In genomic region chr10:91307489-91307888, GRCh38 we compare ENCODE assay signal across 25 cellular contexts.
DNase-seq lines count a peak whose midpoint lies in the region; ATAC-seq, FAIRE-seq and TF ChIP-seq lines count a peak whose summit lies in the region.
"Had no signal": no experiment of that assay in that cellular context is flagged by ENCODE, and none has a peak within 500 bp of the region (broad histone marks: within the 10 kb centered on the region; RNA-seq: fewer than 3 reads in every experiment).

No MANE protein-coding gene starts in this region.

- CTCF ChIA-PET in GM12878 (lab: Yijun Ruan, JAX): interaction anchor here (0.9 to 2.7 kb wide), 4 partner anchors 8 to 395 kb away, joined by 3 to 17 read pairs (median 4); no protein-coding TSS in a partner anchor
- CTCF ChIA-PET in WTC11 (lab: Charles Lee): interaction anchor here (2.1 kb wide), 1 partner anchor 9 kb away, joined by 11 read pairs; no protein-coding TSS in a partner anchor

- intact Hi-C loops in GM12878 (cut with micrococcal nuclease; ENCODE audit: unreplicated experiment): no loop called here

- H3K9me3 ChIP-seq in GM12878 (replicated peaks; ENCODE audit: control insufficient read depth, insufficient read depth, low read length): no peaks in the 10 kb centered on the region
- H3K9me3 ChIP-seq: BE2C had no signal

- H4K20me1 ChIP-seq in GM12878 (ENCODE audit: control insufficient read depth, insufficient read depth): no peaks in the 10 kb centered on the region

- H3K27me3 ChIP-seq in GM12878 (replicated peaks in 1 of 2; ENCODE audit: control insufficient read depth in 2 of 2, insufficient read depth in 2 of 2, low read length in 1 of 2): peaks cover 0 to 3% of the 10 kb centered on the region in 2 experiments; a peak in 1 of 4 replicates
- H3K27me3 ChIP-seq: BE2C had no signal

- no peaks in the 10 kb centered on the region for H3K4me1 Mint-ChIP-seq in effector memory CD8-positive, alpha-beta T cell (ENCODE audit: low read depth in 2 of 2)
- H3K4me1 Mint-ChIP-seq in WTC11: no peaks in the 10 kb centered on the region
- H3K4me1 Mint-ChIP-seq: CD4-positive, CD25-positive, alpha-beta regulatory T cell had no signal

- no peak overlapping the region for H3K4me2 ChIP-seq in GM12878 (ENCODE audit: control insufficient read depth, insufficient read depth)

- H2AFZ ChIP-seq in GM12878 (ENCODE audit: control insufficient read depth, low read depth, low read length): no peak overlapping the region

- TF ChIP-seq CTCF in GM10266 (IDR thresholded peaks at IDR 0.05; ENCODE audit: control insufficient read depth, insufficient read depth, low read depth, missing control alignments) (no peak), GM20000 (IDR thresholded peaks at IDR 0.05; ENCODE audit: extremely low read depth, missing control alignments) (no peak), GM12878 (IDR thresholded peaks at IDR 0.05 in 2 of 3, conservative IDR thresholded peaks at IDR 0.05 in 1 of 3; ENCODE audit: control insufficient read depth in 2 of 3, extremely low read depth in 1 of 3, insufficient read depth in 1 of 3, low read depth in 3 of 3, low read length in 3 of 3) (no peak), WTC11 (IDR thresholded peaks at IDR 0.05) (no peak)

- in situ Hi-C loops in GM12878 (cut with MboI): no loop called here

- H3K27ac ChIP-seq in GM12878 (ENCODE audit: control insufficient read depth, insufficient read depth): no peak overlapping the region

- H3K4me3 Mint-ChIP-seq in effector memory CD8-positive, alpha-beta T cell: no peak overlapping the region
- H3K4me3 Mint-ChIP-seq in WTC11: no peak overlapping the region
- H3K4me3 Mint-ChIP-seq: CD4-positive, CD25-positive, alpha-beta regulatory T cell; HFFc6 had no signal

- H3K9me3 Mint-ChIP-seq in effector memory CD8-positive, alpha-beta T cell: no peaks in the 10 kb centered on the region
- no peaks in the 10 kb centered on the region for H3K9me3 Mint-ChIP-seq in WTC11
- H3K9me3 Mint-ChIP-seq: CD4-positive, CD25-positive, alpha-beta regulatory T cell; HFFc6 had no signal

- H3K36me3 ChIP-seq in GM12878 (ENCODE audit: control insufficient read depth in 2 of 2, insufficient read depth in 2 of 2, low read length in 1 of 2): no peaks in the 10 kb centered on the region
- H3K36me3 ChIP-seq: BE2C had no signal

- TF ChIP-seq POLR2A in GM12878 (IDR thresholded peaks at IDR 0.05; ENCODE audit: low read depth, low read length): no peak

- DNase-seq in GM10266 (ENCODE audit: extremely low spot score): peak; percentile 46
- peak; percentile 39 for DNase-seq in GM20000 (ENCODE audit: low spot score)
- no peak for DNase-seq in GM12878 (ENCODE audit: low read depth, low spot score)
- no peak for DNase-seq in effector memory CD8-positive, alpha-beta T cell
- DNase-seq in WTC11 (ENCODE audit: low spot score): no peak
- DNase-seq: BE2C; CD4-positive, CD25-positive, alpha-beta regulatory T cell; COR-L47; DMS 273 treated with DMSO at 0.1 percent for 48 hours; DND-41; H7; HFFc6; IMR-90; NCI-H1417 treated with DMSO at 0.1 percent for 48 hours; NCI-H187 treated with DMSO at 0.1 percent for 48 hours; NCI-H2227 treated with DMSO at 0.1 percent for 48 hours; NCI-H524; NCI-H82; RPMI8226; SIG-M5 had no signal

- H3K4me1 ChIP-seq in GM12878 (ENCODE audit: control insufficient read depth, insufficient read depth, low read length): no peaks in the 10 kb centered on the region
- H3K4me1 ChIP-seq: BE2C had no signal

- TF ChIP-seq RAD21 in GM12878 (IDR thresholded peaks at IDR 0.05; ENCODE audit: insufficient read depth, low read depth, low read length): no peak

- no peaks in the 10 kb centered on the region for H3K36me3 Mint-ChIP-seq in effector memory CD8-positive, alpha-beta T cell (ENCODE audit: insufficient read depth)
- H3K36me3 Mint-ChIP-seq in WTC11: no peaks in the 10 kb centered on the region
- H3K36me3 Mint-ChIP-seq: CD4-positive, CD25-positive, alpha-beta regulatory T cell had no signal

- H3K27ac Mint-ChIP-seq in effector memory CD8-positive, alpha-beta T cell: no peak overlapping the region
- H3K27ac Mint-ChIP-seq in WTC11: no peak overlapping the region
- H3K27ac Mint-ChIP-seq: CD4-positive, CD25-positive, alpha-beta regulatory T cell; HFFc6 had no signal

- SMC1A ChIA-PET in GM12878 (lab: Charles Lee; ENCODE audit: uncharacterized antibody, unreplicated experiment): interaction anchor here (1.3 to 1.9 kb wide), 4 partner anchors 8 to 36 kb away, joined by 4 to 13 read pairs (median 10); no protein-coding TSS in a partner anchor

- H3K4me3 ChIP-seq in GM12878: no peak overlapping the region

- no peaks in the 10 kb centered on the region for H3K79me2 ChIP-seq in GM12878 (ENCODE audit: control insufficient read depth, insufficient read depth, low read length)

- BruUV-seq in GM12878 (replicated peaks; lab: Mats Ljungman, UMichigan): no TSS peak

- peak; percentile 75 for ATAC-seq in HG02870 (IDR thresholded peaks at IDR 0.05; ENCODE audit: unreplicated experiment)
- ATAC-seq in GM12878: peak; percentile 86
- ATAC-seq in effector memory CD8-positive, alpha-beta T cell (replicated peaks): no peak
- no peak for ATAC-seq in GM21528 (IDR thresholded peaks at IDR 0.05; ENCODE audit: low FRiP score, unreplicated experiment)
- no peak for ATAC-seq in HG02973 (IDR thresholded peaks at IDR 0.05; ENCODE audit: unreplicated experiment)
- no peak for ATAC-seq in WTC11

- H3K27me3 Mint-ChIP-seq in effector memory CD8-positive, alpha-beta T cell: peaks cover 10 to 34% of the 10 kb centered on the region in 2 donors
- H3K27me3 Mint-ChIP-seq in WTC11 (ENCODE audit: low read depth): 0 out of 2 replicates have a peak, but pooled peaks cover 2% of the 10 kb centered on the region

- RAD21 ChIA-PET in GM12878 (lab: Charles Lee; ENCODE audit: unreplicated experiment): interaction anchor here (0.9 to 1.3 kb wide), 2 partner anchors 302 to 390 kb away, joined by 3 read pairs; no protein-coding TSS in a partner anchor

- TF ChIP-seq EP300 in GM12878 (IDR thresholded peaks at IDR 0.05; ENCODE audit: borderline replicate concordance in 1 of 2, control insufficient read depth in 1 of 2, low read depth in 2 of 2, low read length in 2 of 2): no peak

- FAIRE-seq in GM12878 (lab: Jason Lieb, UNC): no peak
- FAIRE-seq: A204.1, HTR-8/SVneo had no signal

- POLR2A ChIA-PET in GM12878 (lab: Charles Lee): no interaction called here
- POLR2A ChIA-PET in WTC11 (lab: Charles Lee): interaction anchor here (1.4 kb wide), 1 partner anchor 9 kb away, joined by 3 read pairs; no protein-coding TSS in a partner anchor

- 19% methylated on average over 1 of the region's 1 CpG for WGBS in GM12878 (ENCODE audit: insufficient coverage, insufficient replicate concordance, low lambda C conversion rate, missing lambda C conversion rate)

- H3K9ac ChIP-seq in GM12878 (ENCODE audit: control insufficient read depth, insufficient read depth, low read length): no peak overlapping the region

TF ChIP-seq in GM12878, 131 proteins besides CTCF, POLR2A, EP300 and RAD21 (continues in another document):
- TF ChIP-seq RFX5 (IDR thresholded peaks at IDR 0.05; ENCODE audit: low read depth, low read length): peak; percentile 85
- TF ChIP-seq DPF2 (IDR thresholded peaks at IDR 0.05): no peak
- TF ChIP-seq JUNB (IDR thresholded peaks at IDR 0.05): peak; percentile 68
- TF ChIP-seq YBX1 (IDR thresholded peaks at IDR 0.05): no peak
- no peak for TF ChIP-seq MLLT1 (IDR thresholded peaks at IDR 0.05)
- TF ChIP-seq NFIC (IDR thresholded peaks at IDR 0.05; ENCODE audit: low read depth, low read length): no peak
- 0 out of 2 replicates have a peak, but pooled peaks have one; percentile 18 for TF ChIP-seq SPI1 (IDR thresholded peaks at IDR 0.05; ENCODE audit: borderline replicate concordance, insufficient read depth, low read depth, low read length)
- no peak for TF ChIP-seq NBN (IDR thresholded peaks at IDR 0.05)
- no peak for TF ChIP-seq NR2F1 (conservative IDR thresholded peaks at IDR 0.05)
- TF ChIP-seq TBL1XR1 (IDR thresholded peaks at IDR 0.05; ENCODE audit: low read depth, low read length): no peak
- no peak for TF ChIP-seq STAT1 (conservative IDR thresholded peaks at IDR 0.05)

TF ChIP-seq in WTC11, 78 proteins besides CTCF, POLR2A, EP300 and RAD21 (continues in another document):
- no peak for TF ChIP-seq ETV6 (CRISPR knock-in tag; IDR thresholded peaks at IDR 0.05)
- TF ChIP-seq ZNF219 (CRISPR knock-in tag; IDR thresholded peaks at IDR 0.05; ENCODE audit: borderline replicate concordance): no peak
- TF ChIP-seq SP1 (CRISPR knock-in tag; conservative IDR thresholded peaks at IDR 0.05): no peak
- no peak for TF ChIP-seq NFATC4 (CRISPR knock-in tag; IDR thresholded peaks at IDR 0.05)
- TF ChIP-seq USF2 (CRISPR knock-in tag; IDR thresholded peaks at IDR 0.05): no peak
- no peak for TF ChIP-seq RORB (CRISPR knock-in tag; IDR thresholded peaks at IDR 0.05)
- no peak for TF ChIP-seq FOXJ3 (CRISPR knock-in tag; IDR thresholded peaks at IDR 0.05; ENCODE audit: borderline replicate concordance)
- TF ChIP-seq NFYB (CRISPR knock-in tag; conservative IDR thresholded peaks at IDR 0.05; ENCODE audit: low read depth): no peak
- TF ChIP-seq ZMAT4 (CRISPR knock-in tag; IDR thresholded peaks at IDR 0.05): no peak
- no peak for TF ChIP-seq ZNF317 (CRISPR knock-in tag; IDR thresholded peaks at IDR 0.05; ENCODE audit: borderline replicate concordance, low read depth)
- no peak for TF ChIP-seq JAZF1 (CRISPR knock-in tag; IDR thresholded peaks at IDR 0.05)
- no peak for TF ChIP-seq PREB (CRISPR knock-in tag; IDR thresholded peaks at IDR 0.05; ENCODE audit: borderline replicate concordance)

Comparison
In these comparisons a context has a peak if more than half of its experiments do, and no peak if none do; other contexts are left out.
1. DNase-seq: peak in GM10266 (single experiment) and GM20000 (single experiment); none in GM12878 (single experiment), effector memory CD8-positive, alpha-beta T cell (0 of 3) and WTC11 (single experiment).
2. ATAC-seq: peak in HG02870 (single experiment) and GM12878 (single experiment); none in effector memory CD8-positive, alpha-beta T cell (single experiment), GM21528 (single experiment), HG02973 (single experiment) and WTC11 (single experiment).